16 cellular contexts compared by ENCODE assay signal in genomic region chr21:41583274-41583790, GRCh38.
DNase-seq lines count a peak whose midpoint lies in the region; ATAC-seq and TF ChIP-seq lines count a peak whose summit lies in the region.
"Had no signal": no experiment of that assay in that cellular context is flagged by ENCODE, and none has a peak within 500 bp of the region (broad histone marks: within the 10 kb centered on the region; RNA-seq: fewer than 3 reads in every experiment).

No MANE protein-coding gene starts in this region.

- H4K20me1 ChIP-seq in hepatocyte (ENCODE audit: insufficient read depth, poor library complexity, severe bottlenecking), result no peaks in the 10 kb centered on the region

- WGBS in hepatocyte (ENCODE audit: low lambda C conversion rate, missing lambda C conversion rate), result 41% methylated on average over 10 of the region's 10 CpGs

- H3K4me2 ChIP-seq in hepatocyte, result peak overlapping the region; percentile 32

- no peaks in the 10 kb centered on the region for H3K36me3 ChIP-seq in Panc1 (ENCODE audit: control insufficient read depth, insufficient read depth, low read length)
- no peaks in the 10 kb centered on the region for H3K36me3 ChIP-seq in hepatocyte (replicated peaks; ENCODE audit: insufficient read depth, low read depth)
- H3K36me3 ChIP-seq: esophagus squamous epithelium, Peyer's patch had no signal

- peak; percentile 88 for DNase-seq in DMS53 (lab: John Stamatoyannopoulos, UW)
- peak; percentile 43 for DNase-seq in Panc1 (ENCODE audit: low read depth, low spot score)
- peak; percentile 54 for DNase-seq in hepatocyte (ENCODE audit: low spot score)
- DNase-seq in posterior vena cava (ENCODE audit: low spot score), result peak; percentile 58
- DNase-seq: activated CD8-positive, alpha-beta T cell treated with anti-CD3 and anti-CD28 coated beads for 36 hours; activated naive CD4-positive, alpha-beta T cell treated with anti-CD3 and anti-CD28 coated beads, Interleukin-2, amount 10 ng/mL, durations not matched to agents 7 days and 5 days; esophagus squamous epithelium; NCI-H2171; posterior cingulate gyrus; stimulated activated CD4-positive, alpha-beta T cell treated with anti-CD3 and anti-CD28 coated beads, Interleukin-2, amount 100 ng/mL, for 24 hours had no signal

- no TSS peak for BruUV-seq in Panc1 (replicated peaks; lab: Mats Ljungman, UMichigan)

- no peak overlapping the region for H2AFZ ChIP-seq in hepatocyte

- ATAC-seq in Panc1, result peak; percentile 94
- no peak for ATAC-seq in HG02840 (IDR thresholded peaks at IDR 0.05; ENCODE audit: low FRiP score, unreplicated experiment)
- no peak for ATAC-seq in HG03045 (IDR thresholded peaks at IDR 0.05; ENCODE audit: unreplicated experiment)
- ATAC-seq in GM18519 (IDR thresholded peaks at IDR 0.05; ENCODE audit: low FRiP score, unreplicated experiment), result no peak
- ATAC-seq in GM19395 (IDR thresholded peaks at IDR 0.05; ENCODE audit: unreplicated experiment), result no peak
- ATAC-seq: activated CD8-positive, alpha-beta T cell treated with anti-CD3 and anti-CD28 coated beads for 36 hours; stimulated activated effector memory CD8-positive, alpha-beta T cell treated with anti-CD3 and anti-CD28 coated beads, Interleukin-12 subunit alpha, Interleukin-12 subunit beta, amount 100 ng/mL, for 72 hours had no signal

- H3K27ac ChIP-seq in Panc1 (ENCODE audit: low read length), result peak overlapping the region; percentile 82
- H3K27ac ChIP-seq in hepatocyte, result peak overlapping the region; percentile 97

- CTCF ChIA-PET in Panc1 (lab: Charles Lee), result no interaction called here

- H3K9me2 ChIP-seq in hepatocyte (replicated peaks; ENCODE audit: insufficient read depth), result no peaks in the 10 kb centered on the region

- peak overlapping the region in 1 of 2 experiments; percentile 26; a peak in 1 of 4 replicates for H3K4me3 ChIP-seq in Panc1 (ENCODE audit: low read depth in 2 of 2, low read length in 2 of 2)
- no peak overlapping the region for H3K4me3 ChIP-seq in hepatocyte
- H3K4me3 ChIP-seq: esophagus squamous epithelium, Peyer's patch had no signal

- in situ Hi-C loops in Panc1 (cut with HindIII; ENCODE audit: low pct_unique_long_range_greater_than_20kb, low sequenced_read_pairs), result no loop called here

- intact Hi-C loops in Panc1 (cut with micrococcal nuclease; ENCODE audit: unreplicated experiment), result loop anchor here (10.0 kb wide), 1 partner anchor 59 kb away; no protein-coding TSS in a partner anchor
- intact Hi-C loops in posterior vena cava (cut with DNase I), result no loop called here

- no peaks in the 10 kb centered on the region for H3K79me2 ChIP-seq in hepatocyte

- H3K9me3 ChIP-seq in Panc1 (ENCODE audit: control insufficient read depth, insufficient read depth, low read depth, low read length) (0 out of 2 replicates have a peak, but pooled peaks cover 5% of the 10 kb centered on the region), hepatocyte (ENCODE audit: low read depth) (no peaks in the 10 kb centered on the region)

- TF ChIP-seq CTCF in Panc1 (IDR thresholded peaks at IDR 0.05), result no peak
- no peak for TF ChIP-seq CTCF in hepatocyte (IDR thresholded peaks at IDR 0.05; ENCODE audit: poor library complexity)

- H3K27me3 ChIP-seq in Panc1 (ENCODE audit: control insufficient read depth, insufficient read depth, low read length), result no peaks in the 10 kb centered on the region
- no peaks in the 10 kb centered on the region for H3K27me3 ChIP-seq in hepatocyte
- H3K27me3 ChIP-seq: esophagus squamous epithelium, Peyer's patch had no signal

- H3K4me1 ChIP-seq in Panc1 (ENCODE audit: control insufficient read depth, insufficient read depth, low read length) (peaks cover 33% of the 10 kb centered on the region), hepatocyte (ENCODE audit: insufficient read depth) (peaks cover 33% of the 10 kb centered on the region)

- POLR2A ChIA-PET in Panc1 (lab: Charles Lee), result no interaction called here
